In the genomic region with DNA sequence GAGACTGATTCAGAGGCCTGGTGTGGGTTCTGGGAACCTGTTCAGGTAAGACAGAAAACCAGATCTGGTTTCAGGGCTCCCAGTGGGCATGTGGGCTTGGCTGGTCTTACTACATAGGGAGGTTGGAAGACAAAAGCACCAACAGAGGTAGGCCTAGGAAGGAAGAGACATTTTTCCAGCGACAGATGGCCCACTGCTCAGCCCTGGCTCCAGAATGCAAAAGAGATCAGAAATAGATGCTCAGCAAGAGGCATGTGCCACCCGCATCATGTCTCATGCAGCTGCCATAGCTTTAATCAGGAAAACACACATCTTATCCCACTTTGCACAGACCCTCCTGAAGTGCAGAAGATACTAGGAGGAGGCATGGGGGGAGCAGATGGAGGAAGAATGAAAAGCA, we compare ENCODE assay signal across 15 cellular contexts. TPM values are rescaled to one million over a fixed set of nuclear protein-coding genes. Genes with fewer than 3 reads are reported as not detected.
A peak's percentile ranks its signal among the peaks of the same experiment; 100 is the strongest.
DNase-seq lines count a peak whose midpoint lies in the region; TF ChIP-seq lines count a peak whose summit lies in the region.
"Had no signal": no experiment of that assay in that cellular context is flagged by ENCODE, and none has a peak within 500 bp of the region (broad histone marks: within the 10 kb centered on the region; RNA-seq: fewer than 3 reads in every experiment).

No MANE protein-coding gene starts in this region.

- H2AFZ ChIP-seq in smooth muscle cell (ENCODE audit: low read depth) = no peak overlapping the region

- no peaks in the 10 kb centered on the region for H3K79me2 ChIP-seq in smooth muscle cell (ENCODE audit: low read depth)

- H3K9me3 Mint-ChIP-seq in type B pancreatic cell = no peaks in the 10 kb centered on the region

- H3K27me3 ChIP-seq in spleen (replicated peaks in 1 of 7) = no peaks in the 10 kb centered on the region
- H3K27me3 ChIP-seq in smooth muscle cell (ENCODE audit: low read depth) = no peaks in the 10 kb centered on the region

- no peak for TF ChIP-seq POLR2A in spleen (IDR thresholded peaks at IDR 0.05)

- no peak overlapping the region for H3K4me2 ChIP-seq in smooth muscle cell

- no peaks in the 10 kb centered on the region for H3K27me3 Mint-ChIP-seq in type B pancreatic cell

- H4K20me1 ChIP-seq in smooth muscle cell (ENCODE audit: low read depth) = no peaks in the 10 kb centered on the region

- no peak overlapping the region for H3K9ac ChIP-seq in smooth muscle cell (ENCODE audit: low read depth)

- peaks cover 17% of the 10 kb centered on the region for H3K36me3 Mint-ChIP-seq in type B pancreatic cell

- H3K36me3 ChIP-seq in spleen (peaks cover 0 to 98% (median 72%) of the 10 kb centered on the region in 6 donors), smooth muscle cell (ENCODE audit: low read depth) (peaks cover 5% of the 10 kb centered on the region)

- WGBS in spleen, 5 donors = 97 to 100% (median 100%) methylated on average over 2 of the region's 2 CpGs
- WGBS in smooth muscle cell (ENCODE audit: low lambda C conversion rate) = 100% methylated on average over 2 of the region's 2 CpGs

- H3K4me1 ChIP-seq in spleen = peaks cover 0 to 58% (median 25%) of the 10 kb centered on the region in 6 donors
- no peaks in the 10 kb centered on the region for H3K4me1 ChIP-seq in smooth muscle cell (ENCODE audit: low read depth)

- intact Hi-C loops in spleen (cut with DNase I; ENCODE audit: low total_unique reads) = no loop called here

- H3F3A ChIP-seq in smooth muscle cell (ENCODE audit: low read depth) = peaks cover 15% of the 10 kb centered on the region

- H3K27ac ChIP-seq in spleen (no peak overlapping the region), smooth muscle cell (ENCODE audit: low read depth) (no peak overlapping the region)

- no peaks in the 10 kb centered on the region for H3K9me3 ChIP-seq in spleen
- no peaks in the 10 kb centered on the region for H3K9me3 ChIP-seq in smooth muscle cell (replicated peaks; ENCODE audit: low read depth)

- H3K4me3 Mint-ChIP-seq in type B pancreatic cell = no peak overlapping the region

- no peak overlapping the region for H3K4me3 ChIP-seq in spleen
- no peak overlapping the region for H3K4me3 ChIP-seq in smooth muscle cell

- TF ChIP-seq CTCF in spleen (IDR thresholded peaks at IDR 0.05 in 8 of 11, conservative IDR thresholded peaks at IDR 0.05 in 3 of 11) = no peak
- TF ChIP-seq CTCF in smooth muscle cell (IDR thresholded peaks at IDR 0.05; ENCODE audit: borderline replicate concordance, insufficient read depth, poor library complexity, severe bottlenecking) = no peak
- no peak for TF ChIP-seq CTCF in type B pancreatic cell (conservative IDR thresholded peaks at IDR 0.05)

- H3K27ac Mint-ChIP-seq in type B pancreatic cell = no peak overlapping the region

- H3K4me1 Mint-ChIP-seq in type B pancreatic cell (ENCODE audit: unreplicated experiment) = peaks cover 6% of the 10 kb centered on the region

- DNase-seq in NCI-H82 (lab: John Stamatoyannopoulos, UW) (peak; percentile 55), NCI-H82 treated with DMSO at 0.1 percent for 48 hours (lab: John Stamatoyannopoulos, UW; ENCODE audit: unreplicated experiment) (no peak), NCI-H524 treated with DMSO at 0.1 percent for 48 hours (lab: John Stamatoyannopoulos, UW) (peak; percentile 92), cerebellum (ENCODE audit: low spot score) (peak; percentile 81), spleen (peak; percentile 36), smooth muscle cell (lab: John Stamatoyannopoulos, UW; ENCODE audit: unreplicated experiment) (no peak), type B pancreatic cell (ENCODE audit: extremely low spot score, unreplicated experiment) (no peak)
- no peak for DNase-seq in activated effector memory CD4-positive, alpha-beta T cell treated with Interleukin-2 at 50 U/mL for 16 hours
- DNase-seq: 8988T, H7, Kasumi-1, NCI-H1105 treated with DMSO at 0.1 percent for 48 hours, NCI-H2029, NCI-H2227 treated with DMSO at 0.1 percent for 48 hours, NCI-H526 treated with DMSO at 0.1 percent for 48 hours had no signal

RNA-seq across cellular contexts. Expression of a gene that starts 25.3 kb away (rescaled TPM):
- 35.5 TPM for total RNA-seq in cerebellum
- total RNA-seq in spleen = 10 to 100 TPM; 16.9 to 39.1 (median 27.3) TPM
- 10 to 100 TPM in 1 of 3 donors, 1 to 10 TPM in 2; 6.4 to 16.7 (median 8.2) TPM for polyA plus RNA-seq in spleen
- 23.8 and 25.0 TPM in 2 replicates for total RNA-seq in smooth muscle cell
- polyA plus RNA-seq in smooth muscle cell = 30.7 and 39.3 TPM in 2 replicates
- 4.3 and 28.8 TPM in 2 replicates for total RNA-seq in type B pancreatic cell (ENCODE audit: low replicate concordance)

RNA-seq across cellular contexts. Expression of a gene that starts 26.1 kb away (rescaled TPM):
- total RNA-seq in cerebellum = 17.7 TPM
- 10 to 100 TPM; 35.5 to 76.8 (median 60.2) TPM for total RNA-seq in spleen
- polyA plus RNA-seq in spleen = 10 to 100 TPM in 2 of 3 donors, 1 to 10 TPM in 1; 7.4 to 21.1 (median 10.5) TPM
- 18.1 and 20.4 TPM in 2 replicates for total RNA-seq in smooth muscle cell
- 8.4 and 9.5 TPM in 2 replicates for polyA plus RNA-seq in smooth muscle cell
- total RNA-seq in type B pancreatic cell (ENCODE audit: low replicate concordance) = 24.7 and 28.4 TPM in 2 replicates

RNA-seq across cellular contexts. Expression of a gene that starts 39.7 kb away (rescaled TPM):
- total RNA-seq in cerebellum (not detected), spleen (under 1 TPM in 2 of 7 donors, not detected in 5; 0.32 to 0.43 TPM), smooth muscle cell (not detected in 2 replicates), type B pancreatic cell (ENCODE audit: low replicate concordance) (not detected in 2 replicates)
- polyA plus RNA-seq in spleen (under 1 TPM; 0.03 to 0.16 (median 0.04) TPM), smooth muscle cell (not detected in 2 replicates)
- total RNA-seq: H7 had no signal

Comparison
In these comparisons a context has a peak if more than half of its experiments do, and no peak if none do; other contexts are left out.
1. DNase-seq: peak in NCI-H82 (single experiment), NCI-H524 treated with DMSO at 0.1 percent for 48 hours (single experiment), cerebellum (single experiment) and spleen (single experiment); none in NCI-H82 treated with DMSO at 0.1 percent for 48 hours (single experiment), smooth muscle cell (single experiment), activated effector memory CD4-positive, alpha-beta T cell treated with Interleukin-2 at 50 U/mL for 16 hours (single experiment) and type B pancreatic cell (single experiment).